Comparison of ENCODE assay signal across 8 cellular contexts in the genomic region with DNA sequence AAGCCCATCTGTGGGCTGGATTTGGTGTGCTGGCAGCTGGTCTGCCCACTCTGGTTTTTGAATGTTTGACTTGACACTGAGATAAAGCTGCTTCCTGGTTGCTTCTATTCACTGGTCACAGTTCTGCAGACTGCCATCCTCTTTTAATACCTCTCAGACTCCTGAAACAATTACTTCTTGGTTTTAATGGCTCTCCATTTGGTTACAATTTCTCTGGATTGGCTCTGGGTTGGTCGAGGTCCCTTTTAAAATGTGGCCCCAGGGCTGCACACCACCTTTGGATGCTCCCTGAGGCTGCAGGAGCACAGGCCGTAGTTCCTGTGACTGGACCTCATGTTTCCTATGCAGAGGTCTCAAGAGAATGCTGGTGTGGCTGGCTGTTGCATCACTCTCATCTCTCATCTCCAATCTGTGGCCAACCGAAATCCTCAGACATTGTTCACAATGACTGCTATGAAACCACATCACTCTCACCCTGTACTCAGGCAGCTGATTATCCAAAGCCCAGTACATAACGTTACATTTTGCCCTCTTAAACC.
DNase-seq lines count a peak whose midpoint lies in the region; ATAC-seq and TF ChIP-seq lines count a peak whose summit lies in the region.

No MANE protein-coding gene starts in this region.

- no peaks in the 10 kb centered on the region for H3K79me2 ChIP-seq in Karpas-422 (ENCODE audit: low read length)

- H3K4me1 ChIP-seq in Karpas-422 (ENCODE audit: low read length), result peaks cover 40% of the 10 kb centered on the region
- H3K4me1 ChIP-seq in prostate gland (replicated peaks), result no peaks in the 10 kb centered on the region
- H3K4me1 ChIP-seq in stomach, result no peaks in the 10 kb centered on the region

- no peak overlapping the region for H3K4me3 ChIP-seq in Karpas-422 (ENCODE audit: low read length)
- H3K4me3 ChIP-seq in prostate gland, result no peak overlapping the region
- H3K4me3 ChIP-seq in stomach, result no peak overlapping the region

- TF ChIP-seq POLR2A in prostate gland (IDR thresholded peaks at IDR 0.05) (no peak), stomach (IDR thresholded peaks at IDR 0.05) (no peak)

- no peak overlapping the region for H3K4me2 ChIP-seq in Karpas-422 (ENCODE audit: low read depth, low read length, poor library complexity, severe bottlenecking)

- no peaks in the 10 kb centered on the region for H3K27me3 ChIP-seq in Karpas-422 (ENCODE audit: low read length)
- no peaks in the 10 kb centered on the region for H3K27me3 ChIP-seq in prostate gland (replicated peaks; ENCODE audit: insufficient read depth)
- no peaks in the 10 kb centered on the region for H3K27me3 ChIP-seq in stomach

- H4K20me1 ChIP-seq in Karpas-422 (ENCODE audit: insufficient read depth, low read depth, low read length), result no peaks in the 10 kb centered on the region

- no peak overlapping the region for H2AFZ ChIP-seq in Karpas-422 (ENCODE audit: low read length)

- TF ChIP-seq CTCF in prostate gland (IDR thresholded peaks at IDR 0.05) (no peak), stomach (IDR thresholded peaks at IDR 0.05) (no peak)

- H3K36me3 ChIP-seq in Karpas-422 (ENCODE audit: insufficient read depth, low read length), result no peaks in the 10 kb centered on the region
- no peaks in the 10 kb centered on the region for H3K36me3 ChIP-seq in prostate gland
- H3K36me3 ChIP-seq in stomach, result peaks cover 0 to 46% (median 28%) of the 10 kb centered on the region in 4 donors

- DNase-seq in NCI-H510A treated with DMSO at 0.1 percent for 48 hours (lab: John Stamatoyannopoulos, UW), result peak; percentile 37
- no peak for DNase-seq in NCI-H510A (lab: John Stamatoyannopoulos, UW)
- peak; percentile 42 for DNase-seq in Karpas-422
- no peak for DNase-seq in prostate gland (ENCODE audit: low spot score)
- DNase-seq in stimulated activated CD4-positive, alpha-beta T cell treated with anti-CD3 and anti-CD28 coated beads, Interleukin-2, amount 100 ng/mL, for 48 hours, result no peak
- no peak for DNase-seq in stomach

- intact Hi-C loops in prostate gland (cut with DNase I), result no loop called here
- intact Hi-C loops in stomach (cut with DNase I; ENCODE audit: low total_unique reads), result no loop called here

- H3K9me3 ChIP-seq in Karpas-422 (ENCODE audit: low read length) (no peaks in the 10 kb centered on the region), prostate gland (no peaks in the 10 kb centered on the region), stomach (no peaks in the 10 kb centered on the region)

- TF ChIP-seq EP300 in stomach (IDR thresholded peaks at IDR 0.05), result no peak

- H3K9me2 ChIP-seq in Karpas-422 (replicated peaks; ENCODE audit: insufficient read depth, low read length), result no peaks in the 10 kb centered on the region

- peak; percentile 86 for ATAC-seq in GM21717 (IDR thresholded peaks at IDR 0.05; ENCODE audit: unreplicated experiment)
- peak; percentile 22 for ATAC-seq in esophagus mucosa

- WGBS in prostate gland, result 60% methylated on average over 4 of the region's 4 CpGs
- 68 to 85% (median 78%) methylated on average over 4 of the region's 4 CpGs for WGBS in stomach, 5 donors

- H3K9ac ChIP-seq in Karpas-422 (ENCODE audit: low read length), result no peak overlapping the region

- H3K27ac ChIP-seq in Karpas-422 (ENCODE audit: low read length) (no peak overlapping the region), prostate gland (no peak overlapping the region), stomach (no peak overlapping the region)

Comparison
In these comparisons a context has a peak if more than half of its experiments do, and no peak if none do; other contexts are left out.
1. DNase-seq: peak in NCI-H510A treated with DMSO at 0.1 percent for 48 hours (single experiment) and Karpas-422 (single experiment); none in NCI-H510A (single experiment), prostate gland (single experiment), stimulated activated CD4-positive, alpha-beta T cell treated with anti-CD3 and anti-CD28 coated beads, Interleukin-2, amount 100 ng/mL, for 48 hours (0 of 2) and stomach (single experiment).